Comparison of ENCODE assay signal across 12 cellular contexts in genomic region chr2:113858764-113859163, GRCh38. TPM values are rescaled to one million over a fixed set of nuclear protein-coding genes. Genes with fewer than 3 reads are reported as not detected.
DNase-seq lines count a peak whose midpoint lies in the region; ATAC-seq, FAIRE-seq and TF ChIP-seq lines count a peak whose summit lies in the region.
"Had no signal": no experiment of that assay in that cellular context is flagged by ENCODE, and none has a peak within 500 bp of the region (broad histone marks: within the 10 kb centered on the region; RNA-seq: fewer than 3 reads in every experiment).

No MANE protein-coding gene starts in this region.

- no peak overlapping the region for H3K27ac Mint-ChIP-seq in osteocyte (ENCODE audit: unreplicated experiment)
- H3K27ac Mint-ChIP-seq: stimulated activated naive CD8-positive, alpha-beta T cell treated with anti-CD3 and anti-CD28 coated beads, Interleukin-15, Interleukin-2, amounts not matched to agents 100 ng/mL and 50 ng/mL, for 24 hours had no signal

- H3K36me3 ChIP-seq in BJ (ENCODE audit: control insufficient read depth, insufficient read depth, low read length): no peaks in the 10 kb centered on the region
- no peaks in the 10 kb centered on the region for H3K36me3 ChIP-seq in MG63
- no peaks in the 10 kb centered on the region for H3K36me3 ChIP-seq in bronchial epithelial cell (ENCODE audit: control insufficient read depth, insufficient read depth, low read length)
- H3K36me3 ChIP-seq in mucosa of descending colon (ENCODE audit: low read depth): no peaks in the 10 kb centered on the region
- H3K36me3 ChIP-seq: sigmoid colon had no signal

- H3K4me1 Mint-ChIP-seq in osteocyte (ENCODE audit: unreplicated experiment): peaks cover 4% of the 10 kb centered on the region

- no peak for FAIRE-seq in bronchial epithelial cell (lab: Jason Lieb, UNC)

- no peaks in the 10 kb centered on the region for H3K36me3 Mint-ChIP-seq in osteocyte (ENCODE audit: unreplicated experiment)

- intact Hi-C loops in mucosa of descending colon (cut with DNase I, micrococcal nuclease): no loop called here

- CTCF ChIA-PET in BJ (lab: Yijun Ruan, JAX): no interaction called here

- POLR2A ChIA-PET in BJ (lab: Charles Lee): interaction anchor here (1.2 kb wide), 1 partner anchor 35 kb away, joined by 3 read pairs; no protein-coding TSS in a partner anchor

- ATAC-seq in mucosa of descending colon: peak; percentile 66
- no peak for ATAC-seq in HG03342 (IDR thresholded peaks at IDR 0.05; ENCODE audit: unreplicated experiment)

- H3K9me3 ChIP-seq in MG63: no peaks in the 10 kb centered on the region
- H3K9me3 ChIP-seq in mucosa of descending colon: no peaks in the 10 kb centered on the region
- H3K9me3 ChIP-seq: sigmoid colon had no signal

- peaks cover 4% of the 10 kb centered on the region for H3K27me3 Mint-ChIP-seq in osteocyte (ENCODE audit: unreplicated experiment)

- no peaks in the 10 kb centered on the region for H3K27me3 ChIP-seq in BJ (ENCODE audit: control insufficient read depth, insufficient read depth, low read length)
- H3K27me3 ChIP-seq in MG63: no peaks in the 10 kb centered on the region
- no peaks in the 10 kb centered on the region for H3K27me3 ChIP-seq in bronchial epithelial cell (ENCODE audit: control insufficient read depth, insufficient read depth, low read length)
- H3K27me3 ChIP-seq: sigmoid colon had no signal

- no peak for TF ChIP-seq CTCF in BJ (IDR thresholded peaks at IDR 0.05; ENCODE audit: insufficient read depth, low read depth, low read length)
- no peak for TF ChIP-seq CTCF in bronchial epithelial cell (IDR thresholded peaks at IDR 0.05; ENCODE audit: insufficient read depth, low read length, severe bottlenecking)
- TF ChIP-seq CTCF in mucosa of descending colon (IDR thresholded peaks at IDR 0.05): no peak
- TF ChIP-seq CTCF in osteocyte (IDR thresholded peaks at IDR 0.05): no peak

- no peaks in the 10 kb centered on the region for H3K9me3 Mint-ChIP-seq in osteocyte (ENCODE audit: unreplicated experiment)
- H3K9me3 Mint-ChIP-seq: stimulated activated naive CD8-positive, alpha-beta T cell treated with anti-CD3 and anti-CD28 coated beads, Interleukin-15, Interleukin-2, amounts not matched to agents 100 ng/mL and 50 ng/mL, for 24 hours had no signal

- DNase-seq in BJ (ENCODE audit: low read depth) (peak; percentile 73), MG63 (peak; percentile 73), bronchial epithelial cell (ENCODE audit: low read depth) (peak; percentile 95), mucosa of descending colon (no peak), NCI-H2029 (lab: John Stamatoyannopoulos, UW) (no peak), osteocyte (ENCODE audit: extremely low spot score, unreplicated experiment) (no peak), NCI-H1417 treated with DMSO at 0.1 percent for 48 hours (lab: John Stamatoyannopoulos, UW) (no peak)
- DNase-seq: DMS79, left cardiac atrium, sigmoid colon had no signal

- H3K4me3 Mint-ChIP-seq in osteocyte (ENCODE audit: unreplicated experiment): no peak overlapping the region
- H3K4me3 Mint-ChIP-seq: stimulated activated naive CD8-positive, alpha-beta T cell treated with anti-CD3 and anti-CD28 coated beads, Interleukin-15, Interleukin-2, amounts not matched to agents 100 ng/mL and 50 ng/mL, for 24 hours had no signal

- no peaks in the 10 kb centered on the region for H3K4me1 ChIP-seq in mucosa of descending colon (ENCODE audit: low read depth)
- H3K4me1 ChIP-seq: sigmoid colon had no signal

- H3K4me3 ChIP-seq in BJ (ENCODE audit: low read depth, low read length) (no peak overlapping the region), MG63 (no peak overlapping the region), bronchial epithelial cell (ENCODE audit: low read depth, low read length) (no peak overlapping the region), mucosa of descending colon (no peak overlapping the region)
- H3K4me3 ChIP-seq: sigmoid colon had no signal

RNA-seq across cellular contexts. Expression of gene ACTR3, which starts 31.1 kb away (rescaled TPM):
- 340 and 478 TPM in 2 replicates for polyA plus RNA-seq in BJ (2011; rRNA removed)
- 266 and 296 TPM in 2 replicates for polyA minus RNA-seq in BJ (2011; rRNA and poly(A)+ RNA removed)
- 378 and 428 TPM in 2 replicates for total RNA-seq in MG63 (2014; rRNA removed; shearing (Covaris generic); ENCODE audit: low replicate concordance)
- total RNA-seq in bronchial epithelial cell (214 and 222 TPM in 2 replicates), mucosa of descending colon (100 to 1,000 TPM; 217 to 242 (median 227) TPM), osteocyte (255 and 265 TPM in 2 replicates)

Comparison
In these comparisons a context has a peak if more than half of its experiments do, and no peak if none do; other contexts are left out.
1. DNase-seq: peak in BJ (single experiment), MG63 (single experiment) and bronchial epithelial cell (single experiment); none in mucosa of descending colon (0 of 3), NCI-H2029 (single experiment), osteocyte (single experiment) and NCI-H1417 treated with DMSO at 0.1 percent for 48 hours (single experiment).